Comparison of ENCODE assay signal across 18 cellular contexts in the genomic region with DNA sequence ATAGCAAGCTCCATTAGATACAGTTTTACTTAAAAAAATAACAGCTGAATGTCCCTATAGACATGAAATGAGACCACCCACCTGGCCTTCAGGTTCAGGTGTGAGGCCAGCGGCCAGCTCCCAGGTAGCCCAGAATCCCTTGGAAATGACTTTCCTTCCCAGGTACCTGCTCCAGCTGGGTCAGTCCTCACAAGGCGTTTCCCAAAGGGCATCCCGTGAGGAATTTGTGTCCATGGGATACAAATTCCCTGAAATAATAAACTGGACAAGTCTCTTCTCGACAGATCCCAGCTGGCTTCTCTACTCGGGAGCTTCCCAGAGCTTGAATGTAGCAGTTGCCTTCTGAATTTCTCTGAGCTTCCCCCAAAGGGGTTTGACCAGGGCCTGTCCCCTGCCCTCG.
A peak's percentile ranks its signal among the peaks of the same experiment; 100 is the strongest.
DNase-seq lines count a peak whose midpoint lies in the region; ATAC-seq and TF ChIP-seq lines count a peak whose summit lies in the region.
"Had no signal": no experiment of that assay in that cellular context is flagged by ENCODE, and none has a peak within 500 bp of the region (broad histone marks: within the 10 kb centered on the region; RNA-seq: fewer than 3 reads in every experiment).

No MANE protein-coding gene starts in this region.

- H3K4me1 ChIP-seq in DND-41 (ENCODE audit: insufficient read depth, low read length): peaks cover 95% of the 10 kb centered on the region
- peaks cover 91 to 92% (median 92%) of the 10 kb centered on the region in 3 donors for H3K4me1 ChIP-seq in skeletal muscle tissue (ENCODE audit: control insufficient read depth in 3 of 3, insufficient read depth in 3 of 3, low read length in 3 of 3)
- H3K4me1 ChIP-seq in mucosa of descending colon (ENCODE audit: low read depth): peaks cover 37% of the 10 kb centered on the region

- H3K27ac ChIP-seq in DND-41 (ENCODE audit: low read length) (peak overlapping the region; percentile 70), skeletal muscle tissue (ENCODE audit: low read depth, low read length) (peak overlapping the region; percentile 90)
- H3K27ac ChIP-seq: right lobe of liver had no signal

- H3K4me2 ChIP-seq in DND-41 (ENCODE audit: insufficient read depth, low read length): peak overlapping the region; percentile 68

- H3K36me3 ChIP-seq in DND-41 (ENCODE audit: insufficient read depth, low read length): peaks cover 80% of the 10 kb centered on the region
- peaks cover 0 to 13% (median 0%) of the 10 kb centered on the region in 3 donors for H3K36me3 ChIP-seq in skeletal muscle tissue (ENCODE audit: control insufficient read depth in 3 of 3, insufficient read depth in 3 of 3, low read length in 3 of 3)
- no peaks in the 10 kb centered on the region for H3K36me3 ChIP-seq in mucosa of descending colon (ENCODE audit: low read depth)
- H3K36me3 ChIP-seq: adrenal gland, right lobe of liver had no signal

- no peak overlapping the region for H2AFZ ChIP-seq in DND-41 (ENCODE audit: low read depth, low read length)

- peak overlapping the region; percentile 31 for H3K9ac ChIP-seq in DND-41 (ENCODE audit: low read depth, low read length)
- peak overlapping the region in 2 of 3 donors; percentile 52 to 69 for H3K9ac ChIP-seq in skeletal muscle tissue (ENCODE audit: low read depth in 1 of 3, low read length in 3 of 3)

- ATAC-seq in DND-41 (ENCODE audit: insufficient read depth, low read depth) (no peak), T-helper 17 cell (no peak), mucosa of descending colon (no peak)
- ATAC-seq: effector memory CD8-positive, alpha-beta T cell; natural killer cell treated with Interleukin-12 subunit alpha and Interleukin-12 subunit beta and Interleukin-15 and Interleukin-18, amount 100 ng/mL, for 72 hours; right lobe of liver had no signal

- H3K27me3 ChIP-seq in DND-41 (ENCODE audit: insufficient read depth, low read length, poor library complexity) (no peaks in the 10 kb centered on the region), skeletal muscle tissue (ENCODE audit: control insufficient read depth in 3 of 3, insufficient read depth in 3 of 3, low read length in 3 of 3) (no peaks in the 10 kb centered on the region)
- H3K27me3 ChIP-seq: adrenal gland, right lobe of liver had no signal

- peaks cover 99% of the 10 kb centered on the region for H3K79me2 ChIP-seq in DND-41 (ENCODE audit: insufficient read depth, low read length)

- DNase-seq in DND-41: no peak
- DNase-seq in T-helper 17 cell: no peak
- peak; percentile 74 for DNase-seq in left kidney (ENCODE audit: low read depth, low spot score)
- no peak for DNase-seq in NCI-H526 treated with DMSO at 0.1 percent for 48 hours (lab: John Stamatoyannopoulos, UW)
- DNase-seq in mucosa of descending colon: no peak
- DNase-seq in SW 1271 (lab: John Stamatoyannopoulos, UW): no peak
- DNase-seq: activated CD4-positive, alpha-beta T cell treated with anti-CD3 and anti-CD28 coated beads, Interleukin-2, amount 50 U/mL, for 4 hours; activated T-cell treated with anti-CD3 and anti-CD28 coated beads, Interleukin-2, amount 50 U/mL, for 48 hours; central memory CD4-positive, alpha-beta T cell; effector memory CD8-positive, alpha-beta T cell; NCI-H1930; NCI-H510A treated with DMSO at 0.1 percent for 48 hours; OCI-M1; stimulated activated CD4-positive, alpha-beta T cell treated with anti-CD3 and anti-CD28 coated beads, Interleukin-2, amount 100 ng/mL, for 48 hours had no signal

- H3K4me3 ChIP-seq in DND-41 (ENCODE audit: low read depth in 1 of 2, low read length in 2 of 2) (peak overlapping the region in 1 of 2 experiments; percentile 32; a peak in 2 of 4 replicates), skeletal muscle tissue (ENCODE audit: low read length in 3 of 3) (no peak overlapping the region), mucosa of descending colon (no peak overlapping the region)
- H3K4me3 ChIP-seq: adrenal gland, right lobe of liver had no signal

- H3K4me1 Mint-ChIP-seq in T-helper 17 cell: peaks cover 57% of the 10 kb centered on the region

- H3K36me3 Mint-ChIP-seq in T-helper 17 cell (ENCODE audit: low read depth): no peaks in the 10 kb centered on the region
- H3K36me3 Mint-ChIP-seq: natural killer cell treated with Interleukin-12 subunit alpha and Interleukin-12 subunit beta and Interleukin-15 and Interleukin-18, amount 100 ng/mL, for 72 hours had no signal

- peak overlapping the region; percentile 74 for H3K27ac Mint-ChIP-seq in T-helper 17 cell
- H3K27ac Mint-ChIP-seq: natural killer cell treated with Interleukin-12 subunit alpha and Interleukin-12 subunit beta and Interleukin-15 and Interleukin-18, amount 100 ng/mL, for 72 hours had no signal

- intact Hi-C loops in mucosa of descending colon (cut with DNase I, micrococcal nuclease): no loop called here

- peaks cover 92% of the 10 kb centered on the region for H4K20me1 ChIP-seq in DND-41 (ENCODE audit: insufficient read depth, low read length)

- TF ChIP-seq CTCF in DND-41 (IDR thresholded peaks at IDR 0.05; ENCODE audit: borderline replicate concordance, extremely low read depth, low read length, poor library complexity, severe bottlenecking) (no peak), mucosa of descending colon (IDR thresholded peaks at IDR 0.05) (no peak)

- H3K4me3 Mint-ChIP-seq in T-helper 17 cell: no peak overlapping the region
- H3K4me3 Mint-ChIP-seq: effector memory CD8-positive, alpha-beta T cell; natural killer cell treated with Interleukin-12 subunit alpha and Interleukin-12 subunit beta and Interleukin-15 and Interleukin-18, amount 100 ng/mL, for 72 hours had no signal

- no peaks in the 10 kb centered on the region for H3K9me3 ChIP-seq in DND-41 (ENCODE audit: insufficient read depth, low read length, severe bottlenecking)
- no peaks in the 10 kb centered on the region for H3K9me3 ChIP-seq in T-helper 17 cell (ENCODE audit: control insufficient read depth, low read length, poor library complexity, severe bottlenecking)
- H3K9me3 ChIP-seq in skeletal muscle tissue (ENCODE audit: control insufficient read depth in 3 of 3, low read length in 3 of 3): no peaks in the 10 kb centered on the region
- no peaks in the 10 kb centered on the region for H3K9me3 ChIP-seq in mucosa of descending colon
- H3K9me3 ChIP-seq: adrenal gland, right lobe of liver had no signal

- H3K27me3 Mint-ChIP-seq in T-helper 17 cell: no peaks in the 10 kb centered on the region
- H3K27me3 Mint-ChIP-seq: effector memory CD8-positive, alpha-beta T cell; natural killer cell treated with Interleukin-12 subunit alpha and Interleukin-12 subunit beta and Interleukin-15 and Interleukin-18, amount 100 ng/mL, for 72 hours had no signal
